20 cellular contexts compared by ENCODE assay signal in the genomic region with DNA sequence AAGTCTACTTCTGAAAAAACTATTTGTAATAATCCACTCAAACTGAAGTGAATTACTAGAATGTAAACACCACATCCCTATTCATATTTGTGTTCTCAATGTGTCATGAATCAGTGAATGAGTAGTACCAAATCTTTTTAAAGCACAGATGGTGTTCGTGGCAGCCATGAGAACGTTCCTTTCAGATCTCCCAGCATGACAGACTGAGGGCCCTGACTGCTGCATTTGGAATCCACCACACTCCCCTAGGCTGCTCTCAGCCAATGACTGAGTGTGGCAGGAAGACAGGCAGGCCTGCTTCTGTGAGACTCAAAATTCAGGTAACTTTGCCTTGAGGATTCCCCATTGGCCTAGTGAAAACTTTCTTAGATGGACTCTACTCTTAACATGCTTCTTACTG. TPM values are rescaled to one million over a fixed set of nuclear protein-coding genes. Genes with fewer than 3 reads are reported as not detected.
DNase-seq lines count a peak whose midpoint lies in the region; ATAC-seq, FAIRE-seq and TF ChIP-seq lines count a peak whose summit lies in the region.
"Had no signal": no experiment of that assay in that cellular context is flagged by ENCODE, and none has a peak within 500 bp of the region (broad histone marks: within the 10 kb centered on the region; RNA-seq: fewer than 3 reads in every experiment).

No MANE protein-coding gene starts in this region.

- no peak for FAIRE-seq in urothelium cell line (lab: Jason Lieb, UNC)

- H3K4me1 ChIP-seq in IMR-90 (ENCODE audit: control insufficient read depth, insufficient read depth, low read length) (peaks cover 2% of the 10 kb centered on the region), esophagus muscularis mucosa (peaks cover 0 to 6% (median 0%) of the 10 kb centered on the region in 4 donors), mesenchymal stem cell (ENCODE audit: control insufficient read depth, insufficient read depth, low read depth, low read length) (no peaks in the 10 kb centered on the region)
- H3K4me1 ChIP-seq: psoas muscle, SJSA1 had no signal

- no peak overlapping the region for H3K56ac ChIP-seq in IMR-90 (ENCODE audit: extremely low read depth, insufficient read depth, low read length)

- dilution Hi-C loops in IMR-90 (cut with HindIII; ENCODE audit: low sequenced_read_pairs, unreplicated experiment) = no loop called here

- no peak for TF ChIP-seq RAD21 in IMR-90 (IDR thresholded peaks at IDR 0.05; ENCODE audit: low read length)

- no peak for TF ChIP-seq EP300 in esophagus muscularis mucosa (IDR thresholded peaks at IDR 0.05)

- H3K18ac ChIP-seq in IMR-90 (ENCODE audit: low read depth, low read length) (no peak overlapping the region), mesenchymal stem cell (ENCODE audit: low read depth in 1 of 2, low read length in 2 of 2) (no peak overlapping the region)

- H3K4me2 ChIP-seq in IMR-90 (ENCODE audit: low read depth, low read length) = peak overlapping the region; percentile 6; the same call in 1 of the 2 replicates
- no peak overlapping the region for H3K4me2 ChIP-seq in mesenchymal stem cell (ENCODE audit: low read length, poor library complexity, severe bottlenecking)

- DNase-seq in DMS53 (lab: John Stamatoyannopoulos, UW) (peak; percentile 18), DMS53 treated with DMSO at 0.1 percent for 48 hours (lab: John Stamatoyannopoulos, UW; ENCODE audit: unreplicated experiment) (no peak), IMR-90 (peak; percentile 82), esophagus muscularis mucosa (ENCODE audit: extremely low spot score) (no peak), mesenchymal stem cell (no peak), urothelium cell line (ENCODE audit: low spot score) (no peak)
- no peak for DNase-seq in activated naive CD8-positive, alpha-beta T cell treated with anti-CD3 and anti-CD28 coated beads for 36 hours
- DNase-seq: 8988T; activated CD4-positive, CD25-positive, alpha-beta regulatory T cell; DMS79; NCI-H1092 treated with DMSO at 0.1 percent for 48 hours; nephron progenitor cell; psoas muscle; T-helper 2 cell had no signal

- no peaks in the 10 kb centered on the region for H3K9me3 ChIP-seq in IMR-90 (ENCODE audit: control insufficient read depth, insufficient read depth, low read length)
- no peaks in the 10 kb centered on the region for H3K9me3 ChIP-seq in esophagus muscularis mucosa
- no peaks in the 10 kb centered on the region for H3K9me3 ChIP-seq in mesenchymal stem cell (ENCODE audit: control insufficient read depth, low read length)
- H3K9me3 ChIP-seq: psoas muscle, SJSA1, thoracic aorta had no signal

- no peak overlapping the region for H3K9ac ChIP-seq in IMR-90 (ENCODE audit: low read depth, low read length)
- no peak overlapping the region for H3K9ac ChIP-seq in mesenchymal stem cell (ENCODE audit: low read length)

- no peaks in the 10 kb centered on the region for H3K27me3 Mint-ChIP-seq in activated naive CD8-positive, alpha-beta T cell treated with anti-CD3 and anti-CD28 coated beads for 36 hours

- H3K79me1 ChIP-seq in IMR-90 (ENCODE audit: low read depth in 1 of 2, low read length in 2 of 2) (no peaks in the 10 kb centered on the region), mesenchymal stem cell (replicated peaks; ENCODE audit: low read length, poor library complexity, severe bottlenecking) (no peaks in the 10 kb centered on the region)

- peak; percentile 95 for ATAC-seq in IMR-90 (ENCODE audit: low read depth)
- no peak for ATAC-seq in GM18520 (IDR thresholded peaks at IDR 0.05; ENCODE audit: unreplicated experiment)
- ATAC-seq: psoas muscle had no signal

- TF ChIP-seq POLR2A in IMR-90 (IDR thresholded peaks at IDR 0.05; ENCODE audit: low read depth, low read length) (no peak), esophagus muscularis mucosa (IDR thresholded peaks at IDR 0.05; ENCODE audit: low read depth) (no peak)

- no peak overlapping the region for H4K5ac ChIP-seq in IMR-90 (ENCODE audit: low read depth, low read length)

- H3K27ac ChIP-seq in IMR-90 (ENCODE audit: insufficient read depth, low read length) = no peak overlapping the region
- peak overlapping the region; percentile 11 to 62 (median 24) for H3K27ac ChIP-seq in esophagus muscularis mucosa (replicated peaks in 1 of 4)
- no peak overlapping the region for H3K27ac ChIP-seq in mesenchymal stem cell (ENCODE audit: low read length, poor library complexity, severe bottlenecking)
- H3K27ac ChIP-seq: C4-2B, cardiac muscle cell, psoas muscle, SJSA1, thoracic aorta had no signal

- H2BK120ac ChIP-seq in IMR-90 (ENCODE audit: low read depth, low read length) = no peak overlapping the region
- H2BK120ac ChIP-seq in mesenchymal stem cell (ENCODE audit: low read depth, low read length) = no peak overlapping the region

- H2AFZ ChIP-seq in IMR-90 (replicated peaks; ENCODE audit: low read length, poor library complexity) (peak overlapping the region; percentile 59), mesenchymal stem cell (ENCODE audit: low read depth, low read length) (no peak overlapping the region)

- intact Hi-C loops in IMR-90 (cut with micrococcal nuclease) = no loop called here
- intact Hi-C loops in esophagus muscularis mucosa (cut with DNase I) = no loop called here

- CTCF ChIA-PET in IMR-90 (lab: Yijun Ruan, JAX) = interaction anchor here (0.7 to 1.1 kb wide), 3 partner anchors 10 to 200 kb away, joined by 3 to 6 read pairs (median 3); no protein-coding TSS in a partner anchor

- no TSS peak for BruUV-seq in IMR-90 (replicated peaks; lab: Mats Ljungman, UMichigan)

- H4K91ac ChIP-seq in IMR-90 (ENCODE audit: insufficient read depth, low read depth, low read length) = no peak overlapping the region
- peak overlapping the region; percentile 52 for H4K91ac ChIP-seq in mesenchymal stem cell (ENCODE audit: low read length)

- no peaks in the 10 kb centered on the region for H3K9me3 Mint-ChIP-seq in activated naive CD8-positive, alpha-beta T cell treated with anti-CD3 and anti-CD28 coated beads for 36 hours
- H3K9me3 Mint-ChIP-seq: mesothelial cell of epicardium had no signal

- no peaks in the 10 kb centered on the region for H3K9me1 ChIP-seq in IMR-90 (ENCODE audit: insufficient read depth, low read length)

- no CpG with 5 or more reads among the region's 2 CpGs for WGBS in IMR-90 (ENCODE audit: extremely low coverage in 2 of 2, insufficient read length in 1 of 2), 2 experiments
- WGBS in esophagus muscularis mucosa = 33% methylated on average over 2 of the region's 2 CpGs
- 85% methylated on average over 2 of the region's 2 CpGs for WGBS in mesenchymal stem cell

- H3K4me3 ChIP-seq in IMR-90 (ENCODE audit: insufficient read depth, low read depth, low read length) = no peak overlapping the region
- H3K4me3 ChIP-seq in esophagus muscularis mucosa = no peak overlapping the region
- H3K4me3 ChIP-seq in mesenchymal stem cell (ENCODE audit: insufficient read depth in 1 of 2, low read depth in 1 of 2, low read length in 2 of 2) = no peak overlapping the region
- H3K4me3 ChIP-seq: cardiac muscle cell, psoas muscle, SJSA1, thoracic aorta had no signal

- no peak overlapping the region for H2BK12ac ChIP-seq in mesenchymal stem cell (ENCODE audit: low read length in 2 of 2)

- H2BK15ac ChIP-seq in IMR-90 (ENCODE audit: low read depth, low read length) = no peak overlapping the region
- no peak overlapping the region for H2BK15ac ChIP-seq in mesenchymal stem cell (ENCODE audit: low read depth, poor library complexity, severe bottlenecking)

- H3K36me3 ChIP-seq in IMR-90 (ENCODE audit: control insufficient read depth, insufficient read depth, low read length) (no peaks in the 10 kb centered on the region), esophagus muscularis mucosa (no peaks in the 10 kb centered on the region), mesenchymal stem cell (ENCODE audit: control insufficient read depth in 1 of 2, insufficient read depth in 2 of 2, low read depth in 1 of 2, low read length in 2 of 2) (no peaks in the 10 kb centered on the region)
- H3K36me3 ChIP-seq: cardiac muscle cell, SJSA1, thoracic aorta had no signal

- no peaks in the 10 kb centered on the region for H3K4me1 Mint-ChIP-seq in activated naive CD8-positive, alpha-beta T cell treated with anti-CD3 and anti-CD28 coated beads for 36 hours
- H3K4me1 Mint-ChIP-seq: mesothelial cell of epicardium had no signal

- no peak overlapping the region for H2BK5ac ChIP-seq in IMR-90 (ENCODE audit: low read depth, low read length, poor library complexity, severe bottlenecking)
- H2BK5ac ChIP-seq in mesenchymal stem cell (ENCODE audit: low read depth, low read length, poor library complexity, severe bottlenecking) = no peak overlapping the region

- in situ Hi-C loops in IMR-90 (cut with MboI; ENCODE audit: low sequenced_read_pairs) = no loop called here

- H3K27me3 ChIP-seq in IMR-90 (ENCODE audit: control insufficient read depth, insufficient read depth, low read length) = no peaks in the 10 kb centered on the region
- H3K27me3 ChIP-seq in esophagus muscularis mucosa = no peaks in the 10 kb centered on the region
- no peaks in the 10 kb centered on the region for H3K27me3 ChIP-seq in mesenchymal stem cell (ENCODE audit: control insufficient read depth in 1 of 2, insufficient read depth in 1 of 2, low read length in 2 of 2)
- H3K27me3 ChIP-seq: cardiac muscle cell, SJSA1 had no signal

- H3K36me3 Mint-ChIP-seq in activated naive CD8-positive, alpha-beta T cell treated with anti-CD3 and anti-CD28 coated beads for 36 hours = peaks cover 2% of the 10 kb centered on the region
- H3K36me3 Mint-ChIP-seq: mesothelial cell of epicardium had no signal

- no peak overlapping the region for H3K23ac ChIP-seq in IMR-90 (ENCODE audit: low read depth, low read length)
- H3K23ac ChIP-seq in mesenchymal stem cell (ENCODE audit: low read length in 2 of 2) = no peak overlapping the region

- H3K4me3 Mint-ChIP-seq in activated naive CD8-positive, alpha-beta T cell treated with anti-CD3 and anti-CD28 coated beads for 36 hours = no peak overlapping the region
- H3K4me3 Mint-ChIP-seq: mesothelial cell of epicardium, nephron progenitor cell had no signal

- H2AK5ac ChIP-seq in IMR-90 (ENCODE audit: low read depth, low read length) (no peak overlapping the region), mesenchymal stem cell (ENCODE audit: low read length, severe bottlenecking) (no peak overlapping the region)

- H4K8ac ChIP-seq in IMR-90 (ENCODE audit: low read depth in 2 of 2, low read length in 2 of 2) (no peak overlapping the region), mesenchymal stem cell (ENCODE audit: low read length) (no peak overlapping the region)

- H2BK20ac ChIP-seq in IMR-90 (ENCODE audit: low read depth, low read length) = no peak overlapping the region

- no peak for TF ChIP-seq CTCF in IMR-90 (conservative IDR thresholded peaks at IDR 0.05; ENCODE audit: low read depth, low read length)
- no peak for TF ChIP-seq CTCF in esophagus muscularis mucosa (IDR thresholded peaks at IDR 0.05)

- H3K4ac ChIP-seq in IMR-90 (ENCODE audit: low read depth, low read length) (no peak overlapping the region), mesenchymal stem cell (ENCODE audit: low read depth in 1 of 2, low read length in 2 of 2) (no peak overlapping the region)

- H4K20me1 ChIP-seq in IMR-90 (ENCODE audit: insufficient read depth, low read length) = no peaks in the 10 kb centered on the region

- H3K14ac ChIP-seq in IMR-90 (replicated peaks; ENCODE audit: low read depth, low read length) (no peak overlapping the region), mesenchymal stem cell (ENCODE audit: low read length in 2 of 2) (no peak overlapping the region)

- no peak overlapping the region for H3K27ac Mint-ChIP-seq in activated naive CD8-positive, alpha-beta T cell treated with anti-CD3 and anti-CD28 coated beads for 36 hours
- H3K27ac Mint-ChIP-seq: mesothelial cell of epicardium, nephron progenitor cell had no signal

- POLR2A ChIA-PET in IMR-90 (lab: Charles Lee; ENCODE audit: unreplicated experiment) = no interaction called here

- H2AK9ac ChIP-seq in IMR-90 (replicated peaks; ENCODE audit: low read depth, low read length, poor library complexity) = no peak overlapping the region

RNA-seq across cellular contexts. Expression of a gene that starts 10.9 kb away (rescaled TPM):
- total RNA-seq in IMR-90 (2012; rRNA removed) (3.2 and 5.6 TPM in 2 replicates), esophagus muscularis mucosa (10 to 100 TPM; 33.2 to 64.2 (median 43.2) TPM)
- 1.2 and 1.7 TPM in 2 replicates for polyA plus RNA-seq in IMR-90 (2012; rRNA removed)
- 0.58 and 0.61 TPM in 2 replicates for polyA plus RNA-seq in IMR-90 (2012; cell fraction: cytosol; rRNA removed)
- 0.95 and 4.1 TPM in 2 replicates for polyA plus RNA-seq in IMR-90 (2012; cell fraction: nucleus; rRNA removed; ENCODE audit: low replicate concordance)
- 3.2 TPM for polyA plus RNA-seq in mesenchymal stem cell (2013, experiment 1 of 2)
- 3.1 TPM for polyA plus RNA-seq in mesenchymal stem cell (2013, experiment 2 of 2)
- total RNA-seq in activated naive CD8-positive, alpha-beta T cell treated with anti-CD3 and anti-CD28 coated beads for 36 hours = 1 to 10 TPM; 4.3 to 4.6 TPM

Comparison
In these comparisons a context has a peak if more than half of its experiments do, and no peak if none do; other contexts are left out.
1. DNase-seq: peak in DMS53 (single experiment) and IMR-90 (single experiment); none in DMS53 treated with DMSO at 0.1 percent for 48 hours (single experiment), esophagus muscularis mucosa (single experiment), mesenchymal stem cell (single experiment), urothelium cell line (single experiment) and activated naive CD8-positive, alpha-beta T cell treated with anti-CD3 and anti-CD28 coated beads for 36 hours (single experiment).
2. H3K27ac ChIP-seq: peak in esophagus muscularis mucosa (4 of 4); none in IMR-90 (single experiment) and mesenchymal stem cell (single experiment).